8 cellular contexts compared by ENCODE assay signal in the genomic region with DNA sequence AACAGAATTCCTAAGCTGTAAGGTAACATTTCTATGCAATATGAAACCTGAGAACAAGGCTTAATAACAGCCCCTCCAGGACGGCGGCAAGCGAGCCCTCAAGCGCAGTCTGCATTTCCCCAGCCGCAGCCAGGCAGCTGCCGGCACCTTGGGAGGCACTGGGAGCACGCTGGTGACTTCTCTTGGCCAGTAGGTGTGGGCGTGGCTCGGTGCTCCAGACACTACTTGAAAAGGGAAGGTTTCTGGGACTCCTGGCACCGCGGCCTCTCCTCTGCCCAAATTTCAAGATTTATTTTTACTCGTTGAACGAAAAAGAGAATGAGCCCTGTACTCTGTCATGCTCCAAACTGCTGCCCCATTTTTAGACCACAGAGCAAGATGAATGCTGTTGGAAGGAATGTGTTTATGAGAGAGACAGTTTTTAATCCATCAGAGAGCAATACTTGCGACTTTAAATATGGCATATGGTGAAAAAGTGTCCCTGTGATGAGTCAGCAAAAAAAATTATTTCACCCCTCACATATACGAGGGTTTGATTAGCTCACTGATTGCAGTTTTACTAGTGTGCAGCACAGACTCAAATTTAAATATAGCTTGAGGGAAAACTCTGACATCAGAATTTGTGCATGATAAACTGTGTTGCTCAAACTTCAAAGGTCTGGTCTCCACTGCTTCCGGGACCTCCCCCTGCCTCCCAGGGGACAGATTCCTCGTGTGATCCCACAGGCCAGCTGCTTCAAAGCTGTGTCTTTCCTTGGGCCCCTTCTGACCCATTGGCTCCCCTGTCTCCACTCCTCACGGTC.
DNase-seq lines count a peak whose midpoint lies in the region; ATAC-seq, FAIRE-seq and TF ChIP-seq lines count a peak whose summit lies in the region.

No MANE protein-coding gene starts in this region.

- no peak for TF ChIP-seq CTCF in body of pancreas (IDR thresholded peaks at IDR 0.05)
- TF ChIP-seq CTCF in kidney (IDR thresholded peaks at IDR 0.05; ENCODE audit: borderline replicate concordance, extremely low read depth, insufficient read depth), result no peak

- H3K9ac ChIP-seq in kidney (ENCODE audit: low read length in 2 of 2), result peak overlapping the region in 1 of 2 donors; percentile 37

- FAIRE-seq in HTR-8/SVneo (lab: Jason Lieb, UNC), result no peak
- no peak for FAIRE-seq in kidney (lab: Jason Lieb, UNC)

- H3K27ac ChIP-seq in body of pancreas, result peak overlapping the region in 1 of 4 donors; percentile 42
- peak overlapping the region; percentile 26 to 85 for H3K27ac ChIP-seq in kidney (ENCODE audit: low read depth in 2 of 2, low read length in 2 of 2)
- H3K27ac ChIP-seq in temporal lobe (ENCODE audit: low read depth, low read length), result peak overlapping the region; percentile 31

- no peaks in the 10 kb centered on the region for H3K27me3 ChIP-seq in body of pancreas

- intact Hi-C loops in body of pancreas (cut with DNase I) (no loop called here), kidney (cut with DNase I) (no loop called here)

- TF ChIP-seq POLR2A in body of pancreas (IDR thresholded peaks at IDR 0.05), result no peak
- TF ChIP-seq POLR2A in erythroblast (IDR thresholded peaks at IDR 0.05; ENCODE audit: low read length), result no peak

- no peaks in the 10 kb centered on the region for H3K9me3 ChIP-seq in body of pancreas
- H3K9me3 ChIP-seq in kidney (ENCODE audit: control insufficient read depth in 1 of 2, low read length in 2 of 2), result no peaks in the 10 kb centered on the region

- DNase-seq in HTR-8/SVneo (ENCODE audit: insufficient read length, low spot score), result peak; percentile 53
- no peak for DNase-seq in body of pancreas
- DNase-seq in kidney, result peak; percentile 87
- no peak for DNase-seq in erythroblast (lab: John Stamatoyannopoulos, UW)
- no peak for DNase-seq in NCI-H1105 (lab: John Stamatoyannopoulos, UW)

- ATAC-seq in body of pancreas, result peak; percentile 45
- no peak for ATAC-seq in HG03354 (IDR thresholded peaks at IDR 0.05; ENCODE audit: poor library complexity, severe bottlenecking, unreplicated experiment)
- ATAC-seq in HG02840 (IDR thresholded peaks at IDR 0.05; ENCODE audit: low FRiP score, unreplicated experiment), result no peak

- no peaks in the 10 kb centered on the region for H3K4me1 ChIP-seq in body of pancreas
- H3K4me1 ChIP-seq in kidney (ENCODE audit: control insufficient read depth in 1 of 2, insufficient read depth in 1 of 2, low read depth in 1 of 2, low read length in 2 of 2), result peaks cover 4 to 18% of the 10 kb centered on the region in 2 donors

- H3K4me3 ChIP-seq in body of pancreas, result no peak overlapping the region
- H3K4me3 ChIP-seq in kidney (ENCODE audit: low read length in 2 of 2), result no peak overlapping the region

- 41 to 44% methylated on average over 18 of the region's 18 CpGs for WGBS in body of pancreas, 2 donors

- H3K36me3 ChIP-seq in body of pancreas (replicated peaks in 1 of 2; ENCODE audit: insufficient read depth in 1 of 2, low read depth in 2 of 2) (no peaks in the 10 kb centered on the region), kidney (ENCODE audit: control insufficient read depth in 1 of 2, insufficient read depth in 2 of 2, low read length in 2 of 2) (peaks cover 0 to 5% of the 10 kb centered on the region in 2 donors)

Comparison
In these comparisons a context has a peak if more than half of its experiments do, and no peak if none do; other contexts are left out.
1. DNase-seq: peak in HTR-8/SVneo (single experiment) and kidney (single experiment); none in body of pancreas (0 of 4), erythroblast (0 of 2) and NCI-H1105 (single experiment).